In genomic region chr9:133126697-133127339, GRCh38 we compare ENCODE assay signal across 11 cellular contexts. TPM values are rescaled to one million over a fixed set of nuclear protein-coding genes. Genes with fewer than 3 reads are reported as not detected.
A peak's percentile ranks its signal among the peaks of the same experiment; 100 is the strongest.
DNase-seq lines count a peak whose midpoint lies in the region; ATAC-seq, FAIRE-seq and TF ChIP-seq lines count a peak whose summit lies in the region.
"Had no signal": no experiment of that assay in that cellular context is flagged by ENCODE, and none has a peak within 500 bp of the region (broad histone marks: within the 10 kb centered on the region; RNA-seq: fewer than 3 reads in every experiment).

No MANE protein-coding gene starts in this region.

- intact Hi-C loops in ascending aorta (cut with DNase I): no loop called here

- no peak for TF ChIP-seq CTCF in ascending aorta (IDR thresholded peaks at IDR 0.05)

- FAIRE-seq in GM19239 (lab: Jason Lieb, UNC): no peak
- FAIRE-seq: frontal cortex had no signal

- no peaks in the 10 kb centered on the region for H3K9me3 ChIP-seq in ascending aorta

- H3K27me3 Mint-ChIP-seq in stimulated activated naive B cell treated with anti-CD40 and anti-IgM and Interleukin-4, amounts not matched to agents 10 μg/mL and 1 μg/mL and 100 μg/mL, for 72 hours: no peaks in the 10 kb centered on the region

- peaks cover 48 to 66% of the 10 kb centered on the region in 2 donors for H3K4me1 Mint-ChIP-seq in stimulated activated naive B cell treated with anti-CD40 and anti-IgM and Interleukin-4, amounts not matched to agents 10 μg/mL and 1 μg/mL and 100 μg/mL, for 72 hours

- H3K4me1 ChIP-seq in ascending aorta: peaks cover 9 to 26% of the 10 kb centered on the region in 2 donors

- peak; percentile 61 for DNase-seq in H7
- no peak for DNase-seq in ascending aorta (ENCODE audit: low spot score in 2 of 2)
- no peak for DNase-seq in left lobe of liver (ENCODE audit: low spot score)
- DNase-seq in stimulated activated naive B cell treated with anti-CD40 and anti-IgM and Interleukin-4, amounts not matched to agents 10 μg/mL and 1 μg/mL and 100 μg/mL, for 72 hours: no peak
- DNase-seq in stimulated activated CD4-positive, alpha-beta T cell treated with anti-CD3 and anti-CD28 coated beads, Interleukin-2, amount 100 ng/mL, for 24 hours: no peak
- no peak for DNase-seq in GM19239 (ENCODE audit: insufficient read length, low spot score)
- DNase-seq in NCI-H1417 (lab: John Stamatoyannopoulos, UW): no peak

- H3K9me3 Mint-ChIP-seq in stimulated activated naive B cell treated with anti-CD40 and anti-IgM and Interleukin-4, amounts not matched to agents 10 μg/mL and 1 μg/mL and 100 μg/mL, for 72 hours: no peaks in the 10 kb centered on the region

- peak overlapping the region; percentile 94 for H3K27ac Mint-ChIP-seq in stimulated activated naive B cell treated with anti-CD40 and anti-IgM and Interleukin-4, amounts not matched to agents 10 μg/mL and 1 μg/mL and 100 μg/mL, for 72 hours

- H3K4me3 Mint-ChIP-seq in stimulated activated naive B cell treated with anti-CD40 and anti-IgM and Interleukin-4, amounts not matched to agents 10 μg/mL and 1 μg/mL and 100 μg/mL, for 72 hours: peak overlapping the region; percentile 78 to 84

- H3K36me3 ChIP-seq in H7 (replicated peaks; ENCODE audit: control insufficient read depth, insufficient read depth, low read length) (no peaks in the 10 kb centered on the region), ascending aorta (no peaks in the 10 kb centered on the region)

- H3K4me3 ChIP-seq in H7 (ENCODE audit: insufficient read depth, low read depth, low read length): no peak overlapping the region
- peak overlapping the region; percentile 38 to 57 for H3K4me3 ChIP-seq in ascending aorta
- H3K4me3 ChIP-seq: PC-9 had no signal

- ATAC-seq in left lobe of liver (peak; percentile 8), GM18909 (IDR thresholded peaks at IDR 0.05; ENCODE audit: poor library complexity, unreplicated experiment) (no peak)
- no peak for ATAC-seq in stimulated activated naive B cell treated with anti-CD40 and anti-IgM and Interleukin-4, amounts not matched to agents 10 μg/mL and 1 μg/mL and 100 μg/mL, for 72 hours (replicated peaks)

- H3K27ac ChIP-seq in ascending aorta: peak overlapping the region; percentile 35 to 53
- H3K27ac ChIP-seq: PC-9 had no signal

- peaks cover 0 to 4% of the 10 kb centered on the region in 2 donors for H3K36me3 Mint-ChIP-seq in stimulated activated naive B cell treated with anti-CD40 and anti-IgM and Interleukin-4, amounts not matched to agents 10 μg/mL and 1 μg/mL and 100 μg/mL, for 72 hours

- H3K27me3 ChIP-seq in H7 (ENCODE audit: control insufficient read depth, insufficient read depth, low read length) (no peaks in the 10 kb centered on the region; the same call in 1 of the 2 replicates), ascending aorta (no peaks in the 10 kb centered on the region)

RNA-seq across cellular contexts. Expression of gene RALGDS, which starts 5.8 kb away (rescaled TPM):
- total RNA-seq in H7 (2014; rRNA removed; shearing (Covaris generic)): 24.4 and 24.6 TPM in 2 replicates
- total RNA-seq in ascending aorta: 53.9 TPM
- 4.7 TPM for total RNA-seq in left lobe of liver

RNA-seq across cellular contexts. Expression of gene GBGT1, which starts 36.9 kb away (rescaled TPM):
- 6.8 and 7.5 TPM in 2 replicates for total RNA-seq in H7 (2014; rRNA removed; shearing (Covaris generic))
- total RNA-seq in ascending aorta (13.4 TPM), left lobe of liver (1.2 TPM)
- total RNA-seq: H4 had no signal
